ENCODE assay signal across 16 cellular contexts in the genomic region with DNA sequence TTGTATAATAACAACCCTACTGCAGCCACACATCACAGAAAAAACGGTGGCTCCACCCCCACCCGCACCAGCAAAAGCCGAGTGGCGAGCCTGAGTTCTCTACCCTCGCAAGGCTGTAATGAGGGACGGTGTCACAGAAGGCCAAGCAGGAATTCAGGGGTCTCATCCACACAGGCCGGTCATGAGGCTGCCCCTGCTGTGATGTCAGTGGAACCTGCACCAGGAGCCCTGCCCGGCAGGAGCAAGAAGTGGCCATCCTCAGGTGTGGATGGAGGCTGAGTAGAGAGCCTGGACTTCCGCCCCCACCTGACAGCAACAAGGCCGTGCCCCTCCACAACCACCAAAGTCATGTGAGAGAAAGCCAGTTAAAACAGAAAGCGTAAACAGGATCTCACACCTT. TPM values are rescaled to one million over a fixed set of nuclear protein-coding genes. Genes with fewer than 3 reads are reported as not detected.
A peak's percentile ranks its signal among the peaks of the same experiment; 100 is the strongest.
DNase-seq lines count a peak whose midpoint lies in the region; ATAC-seq, FAIRE-seq and TF ChIP-seq lines count a peak whose summit lies in the region.
"Had no signal": no experiment of that assay in that cellular context is flagged by ENCODE, and none has a peak within 500 bp of the region (broad histone marks: within the 10 kb centered on the region; RNA-seq: fewer than 3 reads in every experiment).

No MANE protein-coding gene starts in this region.

- peaks cover 26 to 53% of the 10 kb centered on the region in 2 experiments; a peak in 4 of 5 replicates for H3K36me3 ChIP-seq in HepG2 (replicated peaks in 1 of 2; ENCODE audit: control insufficient read depth in 1 of 2, insufficient read depth in 2 of 2, low read length in 2 of 2)

- no peak for ATAC-seq in HepG2

- H3K4me2 ChIP-seq in HepG2 (ENCODE audit: low read depth, low read length) = no peak overlapping the region
- H3K4me2 ChIP-seq: BLaER1 had no signal

- no peak overlapping the region for H3K4me3 ChIP-seq in HepG2 (replicated peaks in 1 of 3; ENCODE audit: insufficient read depth in 1 of 3, low read depth in 2 of 3, low read length in 3 of 3)
- H3K4me3 ChIP-seq: BLaER1 had no signal

- DNase-seq in stimulated activated CD8-positive, alpha-beta memory T cell treated with anti-CD3 and anti-CD28 coated beads, Interleukin-12 subunit alpha, Interleukin-12 subunit beta, amount 100 ng/mL, for 1 hour (ENCODE audit: low read depth) = peak; percentile 18
- DNase-seq in stimulated activated CD8-positive, alpha-beta memory T cell treated with anti-CD3 and anti-CD28 coated beads, Interleukin-4, amount 100 ng/mL, for 48 hours = no peak
- peak; percentile 51 for DNase-seq in activated effector memory CD4-positive, alpha-beta T cell treated with Interleukin-2 at 50 U/mL for 16 hours
- DNase-seq in HepG2 (ENCODE audit: low spot score) (no peak), SHP77 treated with DMSO at 0.1 percent for 48 hours (lab: John Stamatoyannopoulos, UW) (no peak), NCI-H1417 treated with DMSO at 0.1 percent for 48 hours (lab: John Stamatoyannopoulos, UW) (no peak), NCI-H1105 treated with DMSO at 0.1 percent for 48 hours (lab: John Stamatoyannopoulos, UW) (no peak), mesenteric fat pad (ENCODE audit: low spot score) (no peak)
- DNase-seq: NCI-H1694, NCI-H526 treated with DMSO at 0.1 percent for 48 hours had no signal

- no peaks in the 10 kb centered on the region for H3K9me3 ChIP-seq in HepG2 (ENCODE audit: low read length)

- WGBS in HepG2 (ENCODE audit: low lambda C conversion rate) = 97% methylated on average over 11 of the region's 11 CpGs

- no TSS peak for BruUV-seq in HepG2 (replicated peaks; lab: Mats Ljungman, UMichigan)

- no peak for TF ChIP-seq CTCF in HepG2 (CRISPR knock-in tag; IDR thresholded peaks at IDR 0.05)

- no peak overlapping the region for H2AFZ ChIP-seq in HepG2 (ENCODE audit: low read length)

- intact Hi-C loops in HepG2 (cut with micrococcal nuclease; ENCODE audit: unreplicated experiment) = no loop called here

- in situ Hi-C loops in HepG2 (cut with HindIII; ENCODE audit: extremely low pct_ligation_motif_present, low pct_unique_long_range_greater_than_20kb) = no loop called here

- no peak overlapping the region for H3K27ac ChIP-seq in HepG2 (ENCODE audit: extremely low read length, insufficient read depth, low read length)
- H3K27ac ChIP-seq: BLaER1 had no signal

- CTCF ChIA-PET in HepG2 (lab: Yijun Ruan, JAX; ENCODE audit: low intra/inter-chr PET ratio, low total read pairs) = no interaction called here

- no peak for TF ChIP-seq POLR2A in HepG2 (IDR thresholded peaks at IDR 0.05; ENCODE audit: insufficient read depth in 1 of 2, low read depth in 2 of 2, low read length in 2 of 2)

- no peak overlapping the region for H3K9ac ChIP-seq in HepG2 (ENCODE audit: insufficient read depth, low read depth, low read length)
- H3K9ac ChIP-seq: BLaER1 had no signal

- H3K4me1 ChIP-seq in HepG2 (ENCODE audit: insufficient read depth, low read length) = no peaks in the 10 kb centered on the region
- H3K4me1 ChIP-seq: BLaER1 had no signal

- H3K79me2 ChIP-seq in HepG2 (ENCODE audit: insufficient read depth, low read length) = no peaks in the 10 kb centered on the region

- TF ChIP-seq RAD21 in HepG2 (CRISPR knock-in tag; IDR thresholded peaks at IDR 0.05) = no peak

- FAIRE-seq in HepG2 (lab: Jason Lieb, UNC) = no peak
- FAIRE-seq: H1 had no signal

- TF ChIP-seq EP300 in HepG2 (IDR thresholded peaks at IDR 0.05; ENCODE audit: low read depth in 2 of 2, low read length in 2 of 2) = no peak
- no peak for TF ChIP-seq EP300 in HepG2 (CRISPR knock-in tag; IDR thresholded peaks at IDR 0.05; ENCODE audit: borderline replicate concordance)

- POLR2A ChIA-PET in HepG2 (lab: Yijun Ruan, JAX) = no interaction called here

- H3K27me3 ChIP-seq in HepG2 (ENCODE audit: control insufficient read depth in 1 of 2, insufficient read depth in 2 of 2, low read length in 2 of 2) = no peaks in the 10 kb centered on the region
- H3K27me3 ChIP-seq: BLaER1 had no signal

- no peaks in the 10 kb centered on the region for H4K20me1 ChIP-seq in HepG2 (ENCODE audit: insufficient read depth, low read length)

RNA-seq across cellular contexts. Expression of gene LYAR, which starts 20.6 kb away (rescaled TPM):
- total RNA-seq in HepG2 (2016; rRNA removed; fragmentation: Illumina TruSeq; extraction: Trizol) (94.2 and 132 TPM in 2 replicates), mesenteric fat pad (18.2 TPM)
- total RNA-seq in HepG2 (2016; cell fraction: cytosol; rRNA removed; fragmentation: Illumina TruSeq; extraction: Trizol; ENCODE audit: low read depth) = 28.5 and 31.5 TPM in 2 replicates
- 97.0 and 128 TPM in 2 replicates for total RNA-seq in HepG2 (2016; cell fraction: insoluble cytoplasmic fraction; rRNA removed; fragmentation: Illumina TruSeq; extraction: Trizol)
- 48.0 and 54.1 TPM in 2 replicates for total RNA-seq in HepG2 (2016; cell fraction: membrane; rRNA removed; fragmentation: Illumina TruSeq; extraction: Trizol)
- 40.3 and 43.2 TPM in 2 replicates for total RNA-seq in HepG2 (2016; cell fraction: nucleus; rRNA removed; fragmentation: Illumina TruSeq; extraction: Trizol)
- 6.0 and 7.8 TPM in 2 replicates for polyA plus RNA-seq in HepG2 (2011; rRNA removed)
- 3.6 and 4.9 TPM in 2 replicates for polyA plus RNA-seq in HepG2 (2011; cell fraction: cytosol; rRNA removed)
- 2.2 and 3.6 TPM in 2 replicates for polyA plus RNA-seq in HepG2 (2011; cell fraction: nucleus; rRNA removed)
- polyA plus RNA-seq in HepG2 (2012) = 26.2 and 31.0 TPM in 2 replicates
- polyA plus RNA-seq in HepG2 (2016; cell fraction: cytosol; fragmentation: Illumina TruSeq; extraction: Trizol; ENCODE audit: low read depth) = 18.8 and 28.8 TPM in 2 replicates
- polyA plus RNA-seq in HepG2 (2016; cell fraction: insoluble cytoplasmic fraction; fragmentation: Illumina TruSeq; extraction: Trizol; ENCODE audit: low read depth) = 142 and 150 TPM in 2 replicates
- polyA plus RNA-seq in HepG2 (2016; cell fraction: membrane; fragmentation: Illumina TruSeq; extraction: Trizol; ENCODE audit: low read depth) = 30.5 and 41.3 TPM in 2 replicates
- polyA plus RNA-seq in HepG2 (2016; cell fraction: nucleus; fragmentation: Illumina TruSeq; extraction: Trizol; ENCODE audit: insufficient read depth, low read depth) = 61.7 and 69.5 TPM in 2 replicates
- polyA minus RNA-seq in HepG2 (2011; rRNA and poly(A)+ RNA removed; ENCODE audit: low replicate concordance) = 0.76 and 3.3 TPM in 2 replicates
- 4.6 and 4.7 TPM in 2 replicates for polyA minus RNA-seq in HepG2 (2011; cell fraction: cytosol; rRNA and poly(A)+ RNA removed)
- 8.6 and 11.2 TPM in 2 replicates for polyA minus RNA-seq in HepG2 (2011; cell fraction: nucleus; rRNA and poly(A)+ RNA removed)

RNA-seq across cellular contexts. Expression of gene ZBTB49, which starts 20.7 kb away (rescaled TPM):
- 3.3 and 4.6 TPM in 2 replicates for total RNA-seq in HepG2 (2016; rRNA removed; fragmentation: Illumina TruSeq; extraction: Trizol)
- total RNA-seq in HepG2 (2016; cell fraction: cytosol; rRNA removed; fragmentation: Illumina TruSeq; extraction: Trizol; ENCODE audit: low read depth) = 1.4 and 1.6 TPM in 2 replicates
- total RNA-seq in HepG2 (2016; cell fraction: insoluble cytoplasmic fraction; rRNA removed; fragmentation: Illumina TruSeq; extraction: Trizol) = 2.5 and 3.5 TPM in 2 replicates
- 2.9 and 3.2 TPM in 2 replicates for total RNA-seq in HepG2 (2016; cell fraction: membrane; rRNA removed; fragmentation: Illumina TruSeq; extraction: Trizol)
- 5.5 and 8.4 TPM in 2 replicates for total RNA-seq in HepG2 (2016; cell fraction: nucleus; rRNA removed; fragmentation: Illumina TruSeq; extraction: Trizol)
- 3.7 and 4.3 TPM in 2 replicates for polyA plus RNA-seq in HepG2 (2011; rRNA removed)
- polyA plus RNA-seq in HepG2 (2011; cell fraction: cytosol; rRNA removed) = 1.7 and 2.0 TPM in 2 replicates
- polyA plus RNA-seq in HepG2 (2011; cell fraction: nucleus; rRNA removed) = 6.3 and 6.5 TPM in 2 replicates
- polyA plus RNA-seq in HepG2 (2012) = 2.2 and 2.3 TPM in 2 replicates
- polyA plus RNA-seq in HepG2 (2016; cell fraction: cytosol; fragmentation: Illumina TruSeq; extraction: Trizol; ENCODE audit: low read depth) = 0.35 and 0.73 TPM in 2 replicates
- polyA plus RNA-seq in HepG2 (2016; cell fraction: insoluble cytoplasmic fraction; fragmentation: Illumina TruSeq; extraction: Trizol; ENCODE audit: low read depth) = 2.7 and 4.4 TPM in 2 replicates
- 0.68 and 0.76 TPM in 2 replicates for polyA plus RNA-seq in HepG2 (2016; cell fraction: membrane; fragmentation: Illumina TruSeq; extraction: Trizol; ENCODE audit: low read depth)
- 7.6 and 8.7 TPM in 2 replicates for polyA plus RNA-seq in HepG2 (2016; cell fraction: nucleus; fragmentation: Illumina TruSeq; extraction: Trizol; ENCODE audit: insufficient read depth, low read depth)
- 5.5 and 7.9 TPM in 2 replicates for polyA minus RNA-seq in HepG2 (2011; rRNA and poly(A)+ RNA removed; ENCODE audit: low replicate concordance)
- 0.69 and 1.4 TPM in 2 replicates for polyA minus RNA-seq in HepG2 (2011; cell fraction: cytosol; rRNA and poly(A)+ RNA removed)
- polyA minus RNA-seq in HepG2 (2011; cell fraction: nucleus; rRNA and poly(A)+ RNA removed) = 5.2 and 8.7 TPM in 2 replicates
- total RNA-seq in mesenteric fat pad = 3.8 TPM

RNA-seq across cellular contexts. Expression of gene TMEM128, which starts 21.3 kb away (rescaled TPM):
- total RNA-seq in HepG2 (2016; rRNA removed; fragmentation: Illumina TruSeq; extraction: Trizol) = 17.2 and 19.4 TPM in 2 replicates
- total RNA-seq in HepG2 (2016; cell fraction: cytosol; rRNA removed; fragmentation: Illumina TruSeq; extraction: Trizol; ENCODE audit: low read depth) = 9.8 and 10.1 TPM in 2 replicates
- total RNA-seq in HepG2 (2016; cell fraction: insoluble cytoplasmic fraction; rRNA removed; fragmentation: Illumina TruSeq; extraction: Trizol) = 16.7 and 18.6 TPM in 2 replicates
- total RNA-seq in HepG2 (2016; cell fraction: membrane; rRNA removed; fragmentation: Illumina TruSeq; extraction: Trizol) = 15.0 and 15.4 TPM in 2 replicates
- 13.7 and 15.4 TPM in 2 replicates for total RNA-seq in HepG2 (2016; cell fraction: nucleus; rRNA removed; fragmentation: Illumina TruSeq; extraction: Trizol)
- 21.4 and 27.9 TPM in 2 replicates for polyA plus RNA-seq in HepG2 (2011; rRNA removed)
- 18.0 and 29.0 TPM in 2 replicates for polyA plus RNA-seq in HepG2 (2011; cell fraction: cytosol; rRNA removed)
- 4.7 and 7.0 TPM in 2 replicates for polyA plus RNA-seq in HepG2 (2011; cell fraction: nucleus; rRNA removed)
- polyA plus RNA-seq in HepG2 (2012) = 17.8 and 20.1 TPM in 2 replicates
- 6.2 and 7.0 TPM in 2 replicates for polyA plus RNA-seq in HepG2 (2016; cell fraction: cytosol; fragmentation: Illumina TruSeq; extraction: Trizol; ENCODE audit: low read depth)
- polyA plus RNA-seq in HepG2 (2016; cell fraction: insoluble cytoplasmic fraction; fragmentation: Illumina TruSeq; extraction: Trizol; ENCODE audit: low read depth) = 18.8 and 21.9 TPM in 2 replicates
- polyA plus RNA-seq in HepG2 (2016; cell fraction: membrane; fragmentation: Illumina TruSeq; extraction: Trizol; ENCODE audit: low read depth) = 13.4 and 15.1 TPM in 2 replicates
- 26.7 and 32.3 TPM in 2 replicates for polyA plus RNA-seq in HepG2 (2016; cell fraction: nucleus; fragmentation: Illumina TruSeq; extraction: Trizol; ENCODE audit: insufficient read depth, low read depth)
- polyA minus RNA-seq in HepG2 (2011; rRNA and poly(A)+ RNA removed; ENCODE audit: low replicate concordance) = 2.7 and 11.0 TPM in 2 replicates
- 9.2 and 9.3 TPM in 2 replicates for polyA minus RNA-seq in HepG2 (2011; cell fraction: cytosol; rRNA and poly(A)+ RNA removed)
- 7.1 and 8.7 TPM in 2 replicates for polyA minus RNA-seq in HepG2 (2011; cell fraction: nucleus; rRNA and poly(A)+ RNA removed)
- 16.2 TPM for total RNA-seq in mesenteric fat pad

RNA-seq across cellular contexts. Expression of gene OTOP1, which starts 42.6 kb away (rescaled TPM):
- total RNA-seq in HepG2 (2016; rRNA removed; fragmentation: Illumina TruSeq; extraction: Trizol) = not detected in 2 replicates
- not detected in 2 replicates for total RNA-seq in HepG2 (2016; cell fraction: cytosol; rRNA removed; fragmentation: Illumina TruSeq; extraction: Trizol; ENCODE audit: low read depth)
- not detected in 2 replicates for total RNA-seq in HepG2 (2016; cell fraction: insoluble cytoplasmic fraction; rRNA removed; fragmentation: Illumina TruSeq; extraction: Trizol)
- not detected in 2 replicates for total RNA-seq in HepG2 (2016; cell fraction: membrane; rRNA removed; fragmentation: Illumina TruSeq; extraction: Trizol)
- total RNA-seq in HepG2 (2016; cell fraction: nucleus; rRNA removed; fragmentation: Illumina TruSeq; extraction: Trizol) = not detected in 2 replicates
- polyA plus RNA-seq in HepG2 (2011; rRNA removed) = not detected in 2 replicates
- not detected in 2 replicates for polyA plus RNA-seq in HepG2 (2011; cell fraction: cytosol; rRNA removed)
- not detected in 2 replicates for polyA plus RNA-seq in HepG2 (2011; cell fraction: nucleus; rRNA removed)
- polyA plus RNA-seq in HepG2 (2012) = not detected in 2 replicates
- not detected in 2 replicates for polyA plus RNA-seq in HepG2 (2016; cell fraction: cytosol; fragmentation: Illumina TruSeq; extraction: Trizol; ENCODE audit: low read depth)
- polyA plus RNA-seq in HepG2 (2016; cell fraction: insoluble cytoplasmic fraction; fragmentation: Illumina TruSeq; extraction: Trizol; ENCODE audit: low read depth) = not detected in 2 replicates
- polyA plus RNA-seq in HepG2 (2016; cell fraction: membrane; fragmentation: Illumina TruSeq; extraction: Trizol; ENCODE audit: low read depth) = not detected in 2 replicates
- not detected in 2 replicates for polyA plus RNA-seq in HepG2 (2016; cell fraction: nucleus; fragmentation: Illumina TruSeq; extraction: Trizol; ENCODE audit: insufficient read depth, low read depth)
- not detected in 2 replicates for polyA minus RNA-seq in HepG2 (2011; rRNA and poly(A)+ RNA removed; ENCODE audit: low replicate concordance)
- not detected in 2 replicates for polyA minus RNA-seq in HepG2 (2011; cell fraction: cytosol; rRNA and poly(A)+ RNA removed)
- polyA minus RNA-seq in HepG2 (2011; cell fraction: nucleus; rRNA and poly(A)+ RNA removed) = not detected in 2 replicates
- not detected for total RNA-seq in mesenteric fat pad
- total RNA-seq: chondrocyte, fibroblast of lung, H1, mesothelial cell of epicardium, progenitor cell of endocrine pancreas had no signal
- polyA plus RNA-seq: fibroblast of lung, H1 had no signal

Comparison
In these comparisons a context has a peak if more than half of its experiments do, and no peak if none do; other contexts are left out.
1. DNase-seq: peak in stimulated activated CD8-positive, alpha-beta memory T cell treated with anti-CD3 and anti-CD28 coated beads, Interleukin-12 subunit alpha, Interleukin-12 subunit beta, amount 100 ng/mL, for 1 hour (single experiment) and activated effector memory CD4-positive, alpha-beta T cell treated with Interleukin-2 at 50 U/mL for 16 hours (single experiment); none in stimulated activated CD8-positive, alpha-beta memory T cell treated with anti-CD3 and anti-CD28 coated beads, Interleukin-4, amount 100 ng/mL, for 48 hours (single experiment), HepG2 (single experiment), SHP77 treated with DMSO at 0.1 percent for 48 hours (single experiment), NCI-H1417 treated with DMSO at 0.1 percent for 48 hours (single experiment), NCI-H1105 treated with DMSO at 0.1 percent for 48 hours (single experiment) and mesenteric fat pad (single experiment).